ENCODE assay signal across 12 cellular contexts in genomic region chr3:122365582-122366378, GRCh38. TPM values are rescaled to one million over a fixed set of nuclear protein-coding genes. Genes with fewer than 3 reads are reported as not detected.
A peak's percentile ranks its signal among the peaks of the same experiment; 100 is the strongest.
DNase-seq lines count a peak whose midpoint lies in the region; ATAC-seq and TF ChIP-seq lines count a peak whose summit lies in the region.
"Not testable (repeated sequence)": the region's sequence is repeated elsewhere in the genome, so short reads cannot be mapped to it uniquely, and the experiment has no call there.
"Had no signal": no experiment of that assay in that cellular context is flagged by ENCODE, and none has a peak within 500 bp of the region (broad histone marks: within the 10 kb centered on the region; RNA-seq: fewer than 3 reads in every experiment).

No MANE protein-coding gene starts in this region.

- not testable (repeated sequence) for TF ChIP-seq POLR2A in transverse colon (IDR thresholded peaks at IDR 0.05)

- POLR2A ChIA-PET in PC-3 (lab: Charles Lee; ENCODE audit: unreplicated experiment), result interaction anchor here (0.6 kb wide), 1 partner anchor 18 kb away, joined by 4 read pairs; the partner anchor contains the start of gene FAM162A

- ATAC-seq in GM18498 (IDR thresholded peaks at IDR 0.05; ENCODE audit: unreplicated experiment) (peak; percentile 58), HG03432 (IDR thresholded peaks at IDR 0.05; ENCODE audit: unreplicated experiment) (peak; percentile 70), PC-3 (peak; percentile 95), left lobe of liver (peak; percentile 87)
- ATAC-seq in activated T-helper 17 cell treated with anti-CD3 and anti-CD28 coated beads, Interleukin-2, amount 50 U/mL, for 72 hours (replicated peaks), result peak; percentile 84

- not testable (repeated sequence) for H3K27me3 Mint-ChIP-seq in activated T-helper 17 cell treated with anti-CD3 and anti-CD28 coated beads, Interleukin-2, amount 50 U/mL, for 72 hours

- not testable (repeated sequence) for H3F3A ChIP-seq in PC-3 (ENCODE audit: low read length, unreplicated experiment)

- H3K4me1 Mint-ChIP-seq in activated T-helper 17 cell treated with anti-CD3 and anti-CD28 coated beads, Interleukin-2, amount 50 U/mL, for 72 hours, result peaks cover 17% of the 10 kb centered on the region

- H3K27me3 ChIP-seq in PC-3 (ENCODE audit: low read length); transverse colon: not testable (repeated sequence)

- H3K79me2 ChIP-seq in PC-3 (ENCODE audit: low read length), result peaks cover 20% of the 10 kb centered on the region

- not testable (repeated sequence) for H3K9me3 ChIP-seq in PC-3 (ENCODE audit: low read length); transverse colon

- H3K9me3 Mint-ChIP-seq in activated T-helper 17 cell treated with anti-CD3 and anti-CD28 coated beads, Interleukin-2, amount 50 U/mL, for 72 hours, result not testable (repeated sequence)

- TSS peak; percentile 74 for BruUV-seq in PC-3 (replicated peaks; lab: Mats Ljungman, UMichigan)

- peaks cover 31% of the 10 kb centered on the region for H3K4me1 ChIP-seq in PC-3 (ENCODE audit: insufficient read depth, low read length)
- H3K4me1 ChIP-seq in transverse colon, result peaks cover 0 to 76% (median 44%) of the 10 kb centered on the region in 4 donors

- H3K27ac Mint-ChIP-seq in activated T-helper 17 cell treated with anti-CD3 and anti-CD28 coated beads, Interleukin-2, amount 50 U/mL, for 72 hours, result peak overlapping the region; percentile 92

- intact Hi-C loops in PC-3 (cut with micrococcal nuclease), result loop anchor here (1.0 kb wide), 1 partner anchor 19 kb away; the partner anchor contains the start of gene FAM162A
- intact Hi-C loops in transverse colon (cut with DNase I; ENCODE audit: low total_unique reads), result not testable (repeated sequence)

- peak overlapping the region; percentile 25; the same call in 1 of the 2 replicates for H3K4me3 ChIP-seq in PC-3 (ENCODE audit: low read length)
- not testable (repeated sequence) for H3K4me3 ChIP-seq in epithelial cell of esophagus (ENCODE audit: low read length); transverse colon

- peak overlapping the region; percentile 52 for H3K4me2 ChIP-seq in PC-3 (ENCODE audit: low read length)

- TF ChIP-seq EP300 in transverse colon (IDR thresholded peaks at IDR 0.05; ENCODE audit: low read depth), result peak; percentile 42

- 56 to 58% methylated on average over 10 of the region's 10 CpGs for WGBS in transverse colon (ENCODE audit: low coverage in 1 of 2), 2 donors

- peak; percentile 15 for DNase-seq in H4 (ENCODE audit: low spot score)
- DNase-seq in PC-3, result peak; percentile 97
- peak; percentile 90 for DNase-seq in epithelial cell of esophagus (ENCODE audit: low read depth)
- DNase-seq in left lobe of liver (ENCODE audit: low spot score), result not testable (repeated sequence)
- DNase-seq in transverse colon, result peak; percentile 37

- in situ Hi-C loops in transverse colon (cut with MboI; ENCODE audit: low pct_ligation_motif_present in 1 of 4, low pct_unique_long_range_greater_than_20kb in 1 of 4, low sequenced_read_pairs in 3 of 4), result not testable (repeated sequence)

- not testable (repeated sequence) for H2AFZ ChIP-seq in PC-3 (ENCODE audit: low read length)

- peaks cover 97% of the 10 kb centered on the region for H3K36me3 Mint-ChIP-seq in activated T-helper 17 cell treated with anti-CD3 and anti-CD28 coated beads, Interleukin-2, amount 50 U/mL, for 72 hours (ENCODE audit: low read depth)

- CTCF ChIA-PET in PC-3 (lab: Charles Lee), result interaction anchor here (0.6 to 1.7 kb wide), 2 partner anchors 60 to 130 kb away, joined by 7 to 10 read pairs; no protein-coding TSS in a partner anchor

- H3K9me2 ChIP-seq in PC-3 (replicated peaks; ENCODE audit: low read length), result not testable (repeated sequence)

- peak overlapping the region; percentile 59 for H3K4me3 Mint-ChIP-seq in activated T-helper 17 cell treated with anti-CD3 and anti-CD28 coated beads, Interleukin-2, amount 50 U/mL, for 72 hours

- H3K36me3 ChIP-seq in PC-3 (ENCODE audit: low read depth, low read length), result peaks cover 58% of the 10 kb centered on the region
- H3K36me3 ChIP-seq in transverse colon, result not testable (repeated sequence)

- not testable (repeated sequence) for H4K20me1 ChIP-seq in PC-3 (ENCODE audit: low read length)

- peak overlapping the region; percentile 60 for H3K9ac ChIP-seq in PC-3 (ENCODE audit: low read length)

- not testable (repeated sequence) for TF ChIP-seq CTCF in PC-3 (conservative IDR thresholded peaks at IDR 0.05; ENCODE audit: low read depth, low read length); epithelial cell of esophagus (IDR thresholded peaks at IDR 0.05; ENCODE audit: insufficient read depth, low read depth, low read length, missing control alignments); transverse colon (IDR thresholded peaks at IDR 0.05)

- H3K27ac ChIP-seq in PC-3 (ENCODE audit: low read length) (peak overlapping the region; percentile 91), transverse colon (peak overlapping the region; percentile 74 to 85 (median 81))

RNA-seq across cellular contexts. Expression of gene MIX23, which starts 17.3 kb away (rescaled TPM):
- 52.8 and 67.7 TPM in 2 replicates for total RNA-seq in H4 (2014; rRNA removed; shearing (Covaris generic))
- total RNA-seq in PC-3 (2014; rRNA removed) (96.9 and 111 TPM in 2 replicates), left lobe of liver (19.1 TPM), transverse colon (10 to 100 TPM in 2 of 4 donors, 1 to 10 TPM in 2; 4.5 to 28.7 (median 10.7) TPM)
- 10 to 100 TPM; 59.7 to 97.8 TPM for total RNA-seq in activated T-helper 17 cell treated with anti-CD3 and anti-CD28 coated beads, Interleukin-2, amount 50 U/mL, for 72 hours

RNA-seq across cellular contexts. Expression of gene FAM162A, which starts 18.2 kb away (rescaled TPM):
- total RNA-seq in H4 (2014; rRNA removed; shearing (Covaris generic)), result 25.7 and 34.3 TPM in 2 replicates
- total RNA-seq in PC-3 (2014; rRNA removed) (86.4 and 126 TPM in 2 replicates), left lobe of liver (49.9 TPM), transverse colon (100 to 1,000 TPM in 1 of 4 donors, 10 to 100 TPM in 3; 11.2 to 116 (median 57.6) TPM)
- 100 to 1,000 TPM; 113 to 179 TPM for total RNA-seq in activated T-helper 17 cell treated with anti-CD3 and anti-CD28 coated beads, Interleukin-2, amount 50 U/mL, for 72 hours

RNA-seq across cellular contexts. Expression of gene CSTA, which starts 40.7 kb away (rescaled TPM):
- total RNA-seq in H4 (2014; rRNA removed; shearing (Covaris generic)), result 39.5 and 62.1 TPM in 2 replicates
- total RNA-seq in PC-3 (2014; rRNA removed), result not detected in 2 replicates
- total RNA-seq in activated T-helper 17 cell treated with anti-CD3 and anti-CD28 coated beads, Interleukin-2, amount 50 U/mL, for 72 hours, result not detected
- 8.8 TPM for total RNA-seq in left lobe of liver
- 1 to 10 TPM in 1 of 4 donors, not detected in 3; 1.4 TPM for total RNA-seq in transverse colon
- total RNA-seq: CD8-positive, alpha-beta T cell; chondrocyte; neural crest cell; T-helper 1 cell treated with Interleukin-12 subunit alpha and Interleukin-12 subunit beta and Interleukin-4 antibody, amounts not matched to agents 30 ng/mL and 1 ng/mL, for 36 hours had no signal

RNA-seq across cellular contexts. Expression of gene WDR5B, which starts 50.1 kb away (rescaled TPM):
- total RNA-seq in H4 (2014; rRNA removed; shearing (Covaris generic)), result 7.9 and 10.9 TPM in 2 replicates
- total RNA-seq in PC-3 (2014; rRNA removed), result 3.1 and 4.0 TPM in 2 replicates
- 1 to 10 TPM; 2.3 to 4.0 TPM for total RNA-seq in activated T-helper 17 cell treated with anti-CD3 and anti-CD28 coated beads, Interleukin-2, amount 50 U/mL, for 72 hours
- 2.3 TPM for total RNA-seq in left lobe of liver
- total RNA-seq in transverse colon, result 1 to 10 TPM in 3 of 4 donors, not detected in 1; 2.2 to 2.6 (median 2.5) TPM
